Comparison of ENCODE assay signal across 1 cellular context in the genomic region with DNA sequence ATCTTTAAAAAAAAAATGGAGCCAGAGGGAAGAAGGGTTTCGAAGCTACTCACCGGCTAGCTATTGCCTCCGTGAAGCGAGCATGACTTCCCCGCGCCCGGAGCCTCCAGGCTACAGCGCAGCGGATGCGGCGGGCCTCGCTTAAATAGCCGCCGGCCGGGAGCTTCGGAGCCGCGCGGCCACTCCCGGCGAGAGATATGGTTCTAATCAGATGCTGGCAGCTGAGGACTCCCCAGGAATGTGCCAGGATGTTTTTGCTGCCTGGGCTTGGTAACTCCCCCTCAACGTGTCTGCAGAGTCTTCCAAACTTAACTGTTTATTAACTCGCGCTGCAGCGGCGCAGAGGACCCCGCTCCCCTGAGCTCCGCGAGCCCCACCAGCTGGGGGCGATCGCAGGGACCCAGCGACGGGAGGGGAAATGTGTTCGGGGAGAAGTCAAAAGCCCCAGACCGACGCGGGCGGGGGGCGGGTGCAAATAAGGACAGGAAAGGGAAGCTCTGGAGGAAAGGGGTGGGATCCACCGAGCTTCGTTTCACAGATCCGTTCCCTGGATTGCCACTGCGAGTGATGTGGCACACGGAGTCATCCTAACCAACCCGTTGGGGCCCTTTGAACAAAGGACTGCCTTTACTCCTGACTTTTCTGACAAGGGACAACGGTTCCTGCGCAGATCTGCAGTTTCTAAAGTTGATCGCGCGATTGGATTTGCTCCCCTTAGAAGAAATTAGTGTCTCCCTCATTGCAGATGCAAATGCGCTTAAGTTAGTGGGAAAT.
TF ChIP-seq lines count a peak whose summit lies in the region.

A gene (minus strand): TSS at position 230 of the 774 bp plus-strand sequence. CDS start 30,660 bp downstream, outside the sequence.

TF ChIP-seq in HepG2, 621 proteins besides CTCF, POLR2A, EP300 and RAD21 (continued from another document and continues in another):
- TF ChIP-seq FOXA3 (CRISPR knock-in tag; IDR thresholded peaks at IDR 0.05) = 0 out of 2 replicates have a peak, but pooled peaks have one; percentile 24
- TF ChIP-seq SOX5 (CRISPR knock-in tag; IDR thresholded peaks at IDR 0.05; ENCODE audit: borderline replicate concordance) = peak; percentile 9; the same call in 1 of the 2 replicates
- no peak for TF ChIP-seq SALL2 (CRISPR knock-in tag; IDR thresholded peaks at IDR 0.05)
- TF ChIP-seq, protein P1, sequence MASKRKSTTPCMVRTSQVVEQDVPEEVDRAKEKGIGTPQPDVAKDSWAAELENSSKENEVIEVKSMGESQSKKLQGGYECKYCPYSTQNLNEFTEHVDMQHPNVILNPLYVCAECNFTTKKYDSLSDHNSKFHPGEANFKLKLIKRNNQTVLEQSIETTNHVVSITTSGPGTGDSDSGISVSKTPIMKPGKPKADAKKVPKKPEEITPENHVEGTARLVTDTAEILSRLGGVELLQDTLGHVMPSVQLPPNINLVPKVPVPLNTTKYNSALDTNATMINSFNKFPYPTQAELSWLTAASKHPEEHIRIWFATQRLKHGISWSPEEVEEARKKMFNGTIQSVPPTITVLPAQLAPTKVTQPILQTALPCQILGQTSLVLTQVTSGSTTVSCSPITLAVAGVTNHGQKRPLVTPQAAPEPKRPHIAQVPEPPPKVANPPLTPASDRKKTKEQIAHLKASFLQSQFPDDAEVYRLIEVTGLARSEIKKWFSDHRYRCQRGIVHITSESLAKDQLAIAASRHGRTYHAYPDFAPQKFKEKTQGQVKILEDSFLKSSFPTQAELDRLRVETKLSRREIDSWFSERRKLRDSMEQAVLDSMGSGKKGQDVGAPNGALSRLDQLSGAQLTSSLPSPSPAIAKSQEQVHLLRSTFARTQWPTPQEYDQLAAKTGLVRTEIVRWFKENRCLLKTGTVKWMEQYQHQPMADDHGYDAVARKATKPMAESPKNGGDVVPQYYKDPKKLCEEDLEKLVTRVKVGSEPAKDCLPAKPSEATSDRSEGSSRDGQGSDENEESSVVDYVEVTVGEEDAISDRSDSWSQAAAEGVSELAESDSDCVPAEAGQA (IDR thresholded peaks at IDR 0.05; ENCODE audit: low read depth) = no peak
- TF ChIP-seq, protein P1 (CRISPR knock-in tag; IDR thresholded peaks at IDR 0.05; ENCODE audit: borderline replicate concordance) = no peak
- TF ChIP-seq U2AF1 (optimal IDR thresholded peaks at IDR 0.05; ENCODE audit: low read depth, low read length) = no peak
- TF ChIP-seq ZNF225 (CRISPR knock-in tag; IDR thresholded peaks at IDR 0.05) = 0 out of 2 replicates have a peak, but pooled peaks have one; percentile 41
- no peak for TF ChIP-seq ZNF17 (CRISPR knock-in tag; IDR thresholded peaks at IDR 0.05)
- TF ChIP-seq, protein P2, sequence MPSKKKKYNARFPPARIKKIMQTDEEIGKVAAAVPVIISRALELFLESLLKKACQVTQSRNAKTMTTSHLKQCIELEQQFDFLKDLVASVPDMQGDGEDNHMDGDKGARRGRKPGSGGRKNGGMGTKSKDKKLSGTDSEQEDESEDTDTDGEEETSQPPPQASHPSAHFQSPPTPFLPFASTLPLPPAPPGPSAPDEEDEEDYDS (CRISPR knock-in tag; IDR thresholded peaks at IDR 0.05) = no peak
- TF ChIP-seq AKAP8 (CRISPR knock-in tag; IDR thresholded peaks at IDR 0.05) = no peak
- no peak for TF ChIP-seq ZNF530 (CRISPR knock-in tag; IDR thresholded peaks at IDR 0.05; ENCODE audit: low read depth)
- TF ChIP-seq RELA (CRISPR knock-in tag; IDR thresholded peaks at IDR 0.05) = no peak
- TF ChIP-seq, protein P3, sequence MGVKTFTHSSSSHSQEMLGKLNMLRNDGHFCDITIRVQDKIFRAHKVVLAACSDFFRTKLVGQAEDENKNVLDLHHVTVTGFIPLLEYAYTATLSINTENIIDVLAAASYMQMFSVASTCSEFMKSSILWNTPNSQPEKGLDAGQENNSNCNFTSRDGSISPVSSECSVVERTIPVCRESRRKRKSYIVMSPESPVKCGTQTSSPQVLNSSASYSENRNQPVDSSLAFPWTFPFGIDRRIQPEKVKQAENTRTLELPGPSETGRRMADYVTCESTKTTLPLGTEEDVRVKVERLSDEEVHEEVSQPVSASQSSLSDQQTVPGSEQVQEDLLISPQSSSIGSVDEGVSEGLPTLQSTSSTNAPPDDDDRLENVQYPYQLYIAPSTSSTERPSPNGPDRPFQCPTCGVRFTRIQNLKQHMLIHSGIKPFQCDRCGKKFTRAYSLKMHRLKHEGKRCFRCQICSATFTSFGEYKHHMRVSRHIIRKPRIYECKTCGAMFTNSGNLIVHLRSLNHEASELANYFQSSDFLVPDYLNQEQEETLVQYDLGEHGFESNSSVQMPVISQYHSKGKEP (CRISPR knock-in tag; IDR thresholded peaks at IDR 0.05) = no peak
- TF ChIP-seq ZNF34 (CRISPR knock-in tag; IDR thresholded peaks at IDR 0.05; ENCODE audit: borderline replicate concordance) = no peak
- TF ChIP-seq, protein P4, sequence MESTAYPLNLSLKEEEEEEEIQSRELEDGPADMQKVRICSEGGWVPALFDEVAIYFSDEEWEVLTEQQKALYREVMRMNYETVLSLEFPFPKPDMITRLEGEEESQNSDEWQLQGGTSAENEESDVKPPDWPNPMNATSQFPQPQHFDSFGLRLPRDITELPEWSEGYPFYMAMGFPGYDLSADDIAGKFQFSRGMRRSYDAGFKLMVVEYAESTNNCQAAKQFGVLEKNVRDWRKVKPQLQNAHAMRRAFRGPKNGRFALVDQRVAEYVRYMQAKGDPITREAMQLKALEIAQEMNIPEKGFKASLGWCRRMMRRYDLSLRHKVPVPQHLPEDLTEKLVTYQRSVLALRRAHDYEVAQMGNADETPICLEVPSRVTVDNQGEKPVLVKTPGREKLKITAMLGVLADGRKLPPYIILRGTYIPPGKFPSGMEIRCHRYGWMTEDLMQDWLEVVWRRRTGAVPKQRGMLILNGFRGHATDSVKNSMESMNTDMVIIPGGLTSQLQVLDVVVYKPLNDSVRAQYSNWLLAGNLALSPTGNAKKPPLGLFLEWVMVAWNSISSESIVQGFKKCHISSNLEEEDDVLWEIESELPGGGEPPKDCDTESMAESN (CRISPR knock-in tag; conservative IDR thresholded peaks at IDR 0.05) = no peak
- no peak for TF ChIP-seq SMYD3 (CRISPR knock-in tag; IDR thresholded peaks at IDR 0.05)
- no peak for TF ChIP-seq WIZ (CRISPR knock-in tag; IDR thresholded peaks at IDR 0.05)
- TF ChIP-seq ATAD3A (CRISPR knock-in tag; IDR thresholded peaks at IDR 0.05) = no peak
- TF ChIP-seq RFX5 (IDR thresholded peaks at IDR 0.05; ENCODE audit: low read depth, low read length) = no peak
- no peak for TF ChIP-seq KDM5B (CRISPR knock-in tag; IDR thresholded peaks at IDR 0.05; ENCODE audit: borderline replicate concordance)
- TF ChIP-seq RXRA (CRISPR knock-in tag; IDR thresholded peaks at IDR 0.05) = peak; percentile 96
- TF ChIP-seq, protein P5, sequence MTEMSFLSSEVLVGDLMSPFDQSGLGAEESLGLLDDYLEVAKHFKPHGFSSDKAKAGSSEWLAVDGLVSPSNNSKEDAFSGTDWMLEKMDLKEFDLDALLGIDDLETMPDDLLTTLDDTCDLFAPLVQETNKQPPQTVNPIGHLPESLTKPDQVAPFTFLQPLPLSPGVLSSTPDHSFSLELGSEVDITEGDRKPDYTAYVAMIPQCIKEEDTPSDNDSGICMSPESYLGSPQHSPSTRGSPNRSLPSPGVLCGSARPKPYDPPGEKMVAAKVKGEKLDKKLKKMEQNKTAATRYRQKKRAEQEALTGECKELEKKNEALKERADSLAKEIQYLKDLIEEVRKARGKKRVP (CRISPR knock-in tag; IDR thresholded peaks at IDR 0.05) = no peak
- TF ChIP-seq SPEN (CRISPR knock-in tag; IDR thresholded peaks at IDR 0.05; ENCODE audit: low read depth) = 0 out of 2 replicates have a peak, but pooled peaks have one; percentile 20
- TF ChIP-seq ZSCAN29 (CRISPR knock-in tag; conservative IDR thresholded peaks at IDR 0.05) = no peak
- TF ChIP-seq YEATS4 (CRISPR knock-in tag; IDR thresholded peaks at IDR 0.05; ENCODE audit: borderline replicate concordance) = peak; percentile 53; the same call in 1 of the 2 replicates
- no peak for TF ChIP-seq PAX8 (CRISPR knock-in tag; IDR thresholded peaks at IDR 0.05; ENCODE audit: borderline replicate concordance)
- TF ChIP-seq ZNF326 (CRISPR knock-in tag; IDR thresholded peaks at IDR 0.05; ENCODE audit: borderline replicate concordance) = no peak
- TF ChIP-seq AGO1 (IDR thresholded peaks at IDR 0.05; ENCODE audit: low read depth, low read length, poor library complexity, severe bottlenecking) = no peak
- TF ChIP-seq, protein P6, sequence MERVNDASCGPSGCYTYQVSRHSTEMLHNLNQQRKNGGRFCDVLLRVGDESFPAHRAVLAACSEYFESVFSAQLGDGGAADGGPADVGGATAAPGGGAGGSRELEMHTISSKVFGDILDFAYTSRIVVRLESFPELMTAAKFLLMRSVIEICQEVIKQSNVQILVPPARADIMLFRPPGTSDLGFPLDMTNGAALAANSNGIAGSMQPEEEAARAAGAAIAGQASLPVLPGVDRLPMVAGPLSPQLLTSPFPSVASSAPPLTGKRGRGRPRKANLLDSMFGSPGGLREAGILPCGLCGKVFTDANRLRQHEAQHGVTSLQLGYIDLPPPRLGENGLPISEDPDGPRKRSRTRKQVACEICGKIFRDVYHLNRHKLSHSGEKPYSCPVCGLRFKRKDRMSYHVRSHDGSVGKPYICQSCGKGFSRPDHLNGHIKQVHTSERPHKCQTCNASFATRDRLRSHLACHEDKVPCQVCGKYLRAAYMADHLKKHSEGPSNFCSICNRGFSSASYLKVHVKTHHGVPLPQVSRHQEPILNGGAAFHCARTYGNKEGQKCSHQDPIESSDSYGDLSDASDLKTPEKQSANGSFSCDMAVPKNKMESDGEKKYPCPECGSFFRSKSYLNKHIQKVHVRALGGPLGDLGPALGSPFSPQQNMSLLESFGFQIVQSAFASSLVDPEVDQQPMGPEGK (CRISPR knock-in tag; IDR thresholded peaks at IDR 0.05) = peak; percentile 92
- TF ChIP-seq ZNF720 (CRISPR knock-in tag; IDR thresholded peaks at IDR 0.05) = no peak
- no peak; the same call in 1 of the 2 replicates for TF ChIP-seq ETV6 (CRISPR knock-in tag; conservative IDR thresholded peaks at IDR 0.05)
- TF ChIP-seq NFE2L2 (IDR thresholded peaks at IDR 0.05; ENCODE audit: low read length) = no peak
- TF ChIP-seq PHF20 (CRISPR knock-in tag; IDR thresholded peaks at IDR 0.05) = no peak
- no peak for TF ChIP-seq EEA1 (CRISPR knock-in tag; IDR thresholded peaks at IDR 0.05; ENCODE audit: borderline replicate concordance)
- 0 out of 2 replicates have a peak, but pooled peaks have one; percentile 51 for TF ChIP-seq TSC22D2 (CRISPR knock-in tag; IDR thresholded peaks at IDR 0.05; ENCODE audit: borderline replicate concordance)
- no peak for TF ChIP-seq MTA3 (CRISPR knock-in tag; IDR thresholded peaks at IDR 0.05)
- TF ChIP-seq ZNF263 (CRISPR knock-in tag; IDR thresholded peaks at IDR 0.05) = no peak
- TF ChIP-seq ZNF253 (CRISPR knock-in tag; IDR thresholded peaks at IDR 0.05; ENCODE audit: borderline replicate concordance) = no peak
- TF ChIP-seq KDM2A (CRISPR knock-in tag; IDR thresholded peaks at IDR 0.05; ENCODE audit: borderline replicate concordance, low read depth) = peak; percentile 87; the same call in 1 of the 2 replicates
- TF ChIP-seq TBL1XR1 (IDR thresholded peaks at IDR 0.05; ENCODE audit: borderline replicate concordance, low read length, partially characterized antibody) = no peak
- no peak for TF ChIP-seq CENPT (CRISPR knock-in tag; IDR thresholded peaks at IDR 0.05; ENCODE audit: low read depth)
- no peak for TF ChIP-seq MYC (CRISPR knock-in tag; IDR thresholded peaks at IDR 0.05; ENCODE audit: borderline replicate concordance)
- TF ChIP-seq ZNF570 (CRISPR knock-in tag; IDR thresholded peaks at IDR 0.05; ENCODE audit: borderline replicate concordance) = no peak
- TF ChIP-seq, protein P7, sequence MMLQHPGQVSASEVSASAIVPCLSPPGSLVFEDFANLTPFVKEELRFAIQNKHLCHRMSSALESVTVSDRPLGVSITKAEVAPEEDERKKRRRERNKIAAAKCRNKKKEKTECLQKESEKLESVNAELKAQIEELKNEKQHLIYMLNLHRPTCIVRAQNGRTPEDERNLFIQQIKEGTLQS (CRISPR knock-in tag; IDR thresholded peaks at IDR 0.05) = no peak
- peak; percentile 55; the same call in 1 of the 2 replicates for TF ChIP-seq FOSL2 (CRISPR knock-in tag; IDR thresholded peaks at IDR 0.05)
- TF ChIP-seq, protein P8, sequence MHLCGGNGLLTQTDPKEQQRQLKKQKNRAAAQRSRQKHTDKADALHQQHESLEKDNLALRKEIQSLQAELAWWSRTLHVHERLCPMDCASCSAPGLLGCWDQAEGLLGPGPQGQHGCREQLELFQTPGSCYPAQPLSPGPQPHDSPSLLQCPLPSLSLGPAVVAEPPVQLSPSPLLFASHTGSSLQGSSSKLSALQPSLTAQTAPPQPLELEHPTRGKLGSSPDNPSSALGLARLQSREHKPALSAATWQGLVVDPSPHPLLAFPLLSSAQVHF (CRISPR knock-in tag; IDR thresholded peaks at IDR 0.05) = no peak
- no peak for TF ChIP-seq ZNF619 (CRISPR knock-in tag; IDR thresholded peaks at IDR 0.05)
- TF ChIP-seq ZNF607 (CRISPR knock-in tag; IDR thresholded peaks at IDR 0.05; ENCODE audit: borderline replicate concordance) = no peak
- TF ChIP-seq PCBP2 (optimal IDR thresholded peaks at IDR 0.05; ENCODE audit: low read depth, low read length, poor library complexity, severe bottlenecking) = no peak
- TF ChIP-seq, protein P9, sequence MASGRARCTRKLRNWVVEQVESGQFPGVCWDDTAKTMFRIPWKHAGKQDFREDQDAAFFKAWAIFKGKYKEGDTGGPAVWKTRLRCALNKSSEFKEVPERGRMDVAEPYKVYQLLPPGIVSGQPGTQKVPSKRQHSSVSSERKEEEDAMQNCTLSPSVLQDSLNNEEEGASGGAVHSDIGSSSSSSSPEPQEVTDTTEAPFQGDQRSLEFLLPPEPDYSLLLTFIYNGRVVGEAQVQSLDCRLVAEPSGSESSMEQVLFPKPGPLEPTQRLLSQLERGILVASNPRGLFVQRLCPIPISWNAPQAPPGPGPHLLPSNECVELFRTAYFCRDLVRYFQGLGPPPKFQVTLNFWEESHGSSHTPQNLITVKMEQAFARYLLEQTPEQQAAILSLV (CRISPR knock-in tag; IDR thresholded peaks at IDR 0.05; ENCODE audit: borderline replicate concordance) = no peak; the same call in 1 of the 2 replicates
- 0 out of 2 replicates have a peak, but pooled peaks have one; percentile 30 for TF ChIP-seq ZNF329 (CRISPR knock-in tag; IDR thresholded peaks at IDR 0.05; ENCODE audit: low read depth)
- 0 out of 2 replicates have a peak, but pooled peaks have one; percentile 21 for TF ChIP-seq SP5 (CRISPR knock-in tag; IDR thresholded peaks at IDR 0.05; ENCODE audit: borderline replicate concordance, low read depth)
- TF ChIP-seq ZNF674 (CRISPR knock-in tag; IDR thresholded peaks at IDR 0.05; ENCODE audit: low read depth) = no peak
